ENCODE assay signal across 9 cellular contexts in genomic region chr3:87145553-87145952, GRCh38.
DNase-seq lines count a peak whose midpoint lies in the region; ATAC-seq and TF ChIP-seq lines count a peak whose summit lies in the region.
"Had no signal": no experiment of that assay in that cellular context is flagged by ENCODE, and none has a peak within 500 bp of the region (broad histone marks: within the 10 kb centered on the region; RNA-seq: fewer than 3 reads in every experiment).

No MANE protein-coding gene starts in this region.

- no peak for TF ChIP-seq POLR2A in sigmoid colon (IDR thresholded peaks at IDR 0.05)

- H3K27ac ChIP-seq in C4-2B (no peak overlapping the region), brain microvascular endothelial cell (no peak overlapping the region), sigmoid colon (no peak overlapping the region)
- H3K27ac ChIP-seq: KMS-11 had no signal

- TF ChIP-seq CTCF in C4-2B (conservative IDR thresholded peaks at IDR 0.05) (peak; percentile 64), brain microvascular endothelial cell (IDR thresholded peaks at IDR 0.05; ENCODE audit: low read depth, low read length, missing control alignments) (peak; percentile 55), sigmoid colon (IDR thresholded peaks at IDR 0.05) (no peak)

- DNase-seq in brain microvascular endothelial cell: no peak
- DNase-seq in stimulated activated CD8-positive, alpha-beta memory T cell treated with anti-CD3 and anti-CD28 coated beads, Interleukin-4, amount 100 ng/mL, for 48 hours: peak; percentile 30
- DNase-seq in occipital lobe (lab: John Stamatoyannopoulos, UW): no peak
- no peak for DNase-seq in sigmoid colon

- ATAC-seq in GM18868 (IDR thresholded peaks at IDR 0.05; ENCODE audit: unreplicated experiment) (peak; percentile 97), HG03442 (IDR thresholded peaks at IDR 0.05; ENCODE audit: unreplicated experiment) (peak; percentile 97), GM21528 (IDR thresholded peaks at IDR 0.05; ENCODE audit: low FRiP score, unreplicated experiment) (no peak)

- H3K4me3 ChIP-seq in brain microvascular endothelial cell (ENCODE audit: low read depth, low read length) (no peak overlapping the region), sigmoid colon (no peak overlapping the region)

- H3K9me3 ChIP-seq in sigmoid colon: peaks cover 5 to 8% (median 6%) of the 10 kb centered on the region in 4 donors

- no peaks in the 10 kb centered on the region for H3K4me1 ChIP-seq in sigmoid colon

- WGBS in sigmoid colon, 2 donors: 67 to 71% methylated on average over 6 of the region's 6 CpGs

- intact Hi-C loops in sigmoid colon (cut with DNase I): no loop called here

- H3K36me3 ChIP-seq in brain microvascular endothelial cell (replicated peaks) (no peaks in the 10 kb centered on the region), sigmoid colon (no peaks in the 10 kb centered on the region)

- H3K27me3 ChIP-seq in brain microvascular endothelial cell (replicated peaks) (no peaks in the 10 kb centered on the region), sigmoid colon (no peaks in the 10 kb centered on the region)

- in situ Hi-C loops in brain microvascular endothelial cell (cut with HindIII; ENCODE audit: low pct_ligation_motif_present, low sequenced_read_pairs): no loop called here

- TF ChIP-seq EP300 in sigmoid colon (IDR thresholded peaks at IDR 0.05): no peak

Comparison
In these comparisons a context has a peak if more than half of its experiments do, and no peak if none do; other contexts are left out.
1. CTCF ChIP-seq: peak in C4-2B (single experiment) and brain microvascular endothelial cell (single experiment); none in sigmoid colon (0 of 4).